ENCODE assay signal across 13 cellular contexts in genomic region chr1:34781844-34782391, GRCh38. TPM values are rescaled to one million over a fixed set of nuclear protein-coding genes. Genes with fewer than 3 reads are reported as not detected.
DNase-seq lines count a peak whose midpoint lies in the region; ATAC-seq lines count a peak whose summit lies in the region.
"Had no signal": no experiment of that assay in that cellular context is flagged by ENCODE, and none has a peak within 500 bp of the region (broad histone marks: within the 10 kb centered on the region; RNA-seq: fewer than 3 reads in every experiment).

No MANE protein-coding gene starts in this region.

- no peak overlapping the region for H2AFZ ChIP-seq in trophoblast cell (ENCODE audit: insufficient read depth, low read length, poor library complexity)

- H4K91ac ChIP-seq in trophoblast cell (ENCODE audit: low read depth, low read length): no peak overlapping the region

- H3K27ac ChIP-seq in iPS DF 6.9 (ENCODE audit: low read length): no peak overlapping the region
- H3K27ac ChIP-seq in trophoblast cell (ENCODE audit: low read depth, low read length): no peak overlapping the region

- peaks cover 10% of the 10 kb centered on the region for H3K36me3 Mint-ChIP-seq in T-helper 17 cell (ENCODE audit: low read depth)

- H4K8ac ChIP-seq in trophoblast cell (ENCODE audit: low read depth, low read length): no peak overlapping the region

- peaks cover 79% of the 10 kb centered on the region for H3K27me3 Mint-ChIP-seq in T-helper 17 cell

- no peaks in the 10 kb centered on the region for H3K79me1 ChIP-seq in trophoblast cell (ENCODE audit: low read length)

- H3K4me3 ChIP-seq in iPS DF 6.9 (ENCODE audit: low read length): peak overlapping the region; percentile 57; the same call in 1 of the 2 replicates
- no peak overlapping the region for H3K4me3 ChIP-seq in trophoblast cell (ENCODE audit: low read depth, low read length)

- no peaks in the 10 kb centered on the region; the same call in 1 of the 2 replicates for H3K27me3 ChIP-seq in iPS DF 6.9 (ENCODE audit: control insufficient read depth, insufficient read depth, low read length)
- peaks cover 4% of the 10 kb centered on the region for H3K27me3 ChIP-seq in trophoblast cell (ENCODE audit: insufficient read depth, low read length)

- no peak overlapping the region for H2BK5ac ChIP-seq in trophoblast cell (ENCODE audit: low read depth, low read length, poor library complexity)

- DNase-seq in ELR (ENCODE audit: low read depth) (peak; percentile 15), T-helper 17 cell (no peak), iPS DF 6.9 (ENCODE audit: low read depth, low spot score) (no peak), trophoblast cell (peak in 1 of 2 donors; percentile 49), NCI-H1417 treated with DMSO at 0.1 percent for 48 hours (lab: John Stamatoyannopoulos, UW) (no peak), C1 segment of cervical spinal cord (lab: John Stamatoyannopoulos, UW) (no peak), RKO (ENCODE audit: low spot score) (no peak), GOT3 (lab: John Stamatoyannopoulos, UW) (no peak)
- DNase-seq: COR-L47, SW 1271 had no signal

- H3K4me2 ChIP-seq in trophoblast cell (ENCODE audit: low read length): peak overlapping the region; percentile 60

- H3K36me3 ChIP-seq in iPS DF 6.9 (ENCODE audit: control insufficient read depth, insufficient read depth, low read length): no peaks in the 10 kb centered on the region
- H3K36me3 ChIP-seq in trophoblast cell (ENCODE audit: control insufficient read depth in 1 of 2, insufficient read depth in 2 of 2, low read length in 2 of 2): no peaks in the 10 kb centered on the region

- H3K4ac ChIP-seq in trophoblast cell (ENCODE audit: low read depth, low read length): no peak overlapping the region

- H3K4me3 Mint-ChIP-seq in T-helper 17 cell: peak overlapping the region; percentile 2

- no peak overlapping the region for H2BK120ac ChIP-seq in trophoblast cell (ENCODE audit: insufficient read depth, low read length, poor library complexity)

- no peak for ATAC-seq in T-helper 17 cell

- H3K9ac ChIP-seq in trophoblast cell (ENCODE audit: low read length): no peak overlapping the region

- no peak overlapping the region for H2AK5ac ChIP-seq in trophoblast cell (ENCODE audit: low read length)

- H4K12ac ChIP-seq in trophoblast cell (ENCODE audit: low read depth, low read length): no peak overlapping the region

- no peak overlapping the region for H3K27ac Mint-ChIP-seq in T-helper 17 cell

- H2BK12ac ChIP-seq in trophoblast cell (ENCODE audit: low read length): no peak overlapping the region

- H3K79me2 ChIP-seq in trophoblast cell (ENCODE audit: control insufficient read depth, insufficient read depth, low read length, poor library complexity): no peaks in the 10 kb centered on the region

- H3K9me3 ChIP-seq in T-helper 17 cell (ENCODE audit: control insufficient read depth, low read length, poor library complexity, severe bottlenecking): no peaks in the 10 kb centered on the region
- no peaks in the 10 kb centered on the region for H3K9me3 ChIP-seq in iPS DF 6.9 (ENCODE audit: control insufficient read depth, insufficient read depth, low read length)
- H3K9me3 ChIP-seq in trophoblast cell (ENCODE audit: insufficient read depth, low read depth, low read length): peaks cover 2% of the 10 kb centered on the region

- H3K4me1 ChIP-seq in iPS DF 6.9 (ENCODE audit: control insufficient read depth, insufficient read depth, low read length) (no peaks in the 10 kb centered on the region), trophoblast cell (ENCODE audit: control insufficient read depth in 1 of 2, insufficient read depth in 2 of 2, low read length in 2 of 2) (peaks cover 11 to 13% of the 10 kb centered on the region in 2 experiments)

- no peak overlapping the region for H3K14ac ChIP-seq in trophoblast cell (ENCODE audit: low read length)

- peaks cover 10% of the 10 kb centered on the region for H3K4me1 Mint-ChIP-seq in T-helper 17 cell

- no peak overlapping the region for H3K23ac ChIP-seq in trophoblast cell (ENCODE audit: low read length)

- H3K18ac ChIP-seq in trophoblast cell (ENCODE audit: low read length): no peak overlapping the region

- no CpG with 5 or more reads among the region's 18 CpGs for WGBS in iPS DF 6.9 (ENCODE audit: insufficient coverage, insufficient read length)
- WGBS in trophoblast cell (ENCODE audit: extremely low coverage, insufficient coverage, insufficient read length): no CpG with 5 or more reads among the region's 18 CpGs

RNA-seq across cellular contexts. Expression of gene GJB3, which starts 0.9 kb away (rescaled TPM):
- not detected for total RNA-seq in T-helper 17 cell
- polyA plus RNA-seq in trophoblast cell (2013): 0.19 and 0.32 TPM in 2 replicates
- total RNA-seq: HT1080, lung microvascular endothelial cell, temporal lobe had no signal

RNA-seq across cellular contexts. Expression of gene GJA4, which starts 10.9 kb away (rescaled TPM):
- total RNA-seq in T-helper 17 cell: under 1 TPM in 1 of 2 donors, not detected in 1; 0.55 TPM
- not detected in 2 replicates for polyA plus RNA-seq in trophoblast cell (2013)
- total RNA-seq: HT1080 had no signal

RNA-seq across cellular contexts. Expression of gene GJB4, which starts 22.4 kb away (rescaled TPM):
- total RNA-seq in T-helper 17 cell: not detected
- polyA plus RNA-seq in trophoblast cell (2013): not detected in 2 replicates
- total RNA-seq: HT1080, lung microvascular endothelial cell, temporal lobe had no signal

RNA-seq across cellular contexts. Expression of gene GJB5, which starts 27.1 kb away (rescaled TPM):
- total RNA-seq in T-helper 17 cell: not detected
- 0.05 and 0.10 TPM in 2 replicates for polyA plus RNA-seq in trophoblast cell (2013)
- total RNA-seq: HT1080, lung microvascular endothelial cell, temporal lobe had no signal
